ENCODE assay signal across 11 cellular contexts in the genomic region with DNA sequence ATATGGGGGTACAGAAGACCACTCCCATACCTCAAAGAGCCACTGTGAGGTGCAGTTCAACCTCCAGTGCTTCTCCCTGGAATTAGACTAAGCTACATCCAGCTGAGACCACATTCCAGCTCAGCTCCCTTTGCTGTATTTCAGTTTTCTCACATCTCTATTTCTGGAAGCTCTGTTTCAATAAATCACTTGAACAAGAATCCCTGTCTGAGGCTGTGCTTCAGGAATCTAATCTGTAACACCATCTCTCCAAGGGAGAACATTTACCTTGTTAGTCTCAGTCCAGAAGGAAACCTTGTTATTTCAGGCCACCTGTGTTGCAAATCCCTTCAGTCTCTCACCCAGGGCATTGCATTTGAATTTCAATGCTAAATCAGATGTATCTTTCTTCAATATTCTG. TPM values are rescaled to one million over a fixed set of nuclear protein-coding genes. Genes with fewer than 3 reads are reported as not detected.
"Had no signal": no experiment of that assay in that cellular context is flagged by ENCODE, and none has a peak within 500 bp of the region (broad histone marks: within the 10 kb centered on the region; RNA-seq: fewer than 3 reads in every experiment).

No MANE protein-coding gene starts in this region.

- H3K36me3 Mint-ChIP-seq: IgD-negative memory B cell had no signal

- H3K9ac ChIP-seq: GM23248 had no signal

- H3K4me1 Mint-ChIP-seq: IgD-negative memory B cell had no signal

- FAIRE-seq: H54, HepG2 had no signal

- DNase-seq: GM23248, GOT3, H9, HFFc6, KBM-7 had no signal

- H3K27ac Mint-ChIP-seq: H9, HFFc6, IgD-negative memory B cell had no signal

- H3K9me3 Mint-ChIP-seq: H9, HFFc6, IgD-negative memory B cell had no signal

- H2AFZ ChIP-seq: GM23248 had no signal

- H3K4me3 ChIP-seq: GM23248 had no signal

- H3K4me3 Mint-ChIP-seq: H9, HFFc6, IgD-negative memory B cell had no signal

- H3K27ac ChIP-seq: GM23248, HL-60 had no signal

- ATAC-seq: HCT116, HepG2 had no signal

RNA-seq across cellular contexts. Expression of a gene that starts 6.9 kb away (rescaled TPM):
- total RNA-seq: GM23248, H9, HepG2, HFFc6, HT1080 had no signal
- polyA plus RNA-seq: GM23248, HepG2, IgD-negative memory B cell had no signal

RNA-seq across cellular contexts. Expression of a gene that starts 33.9 kb away (rescaled TPM):
- total RNA-seq: GM23248, HepG2, HFFc6, HT1080 had no signal
- polyA plus RNA-seq: GM23248, HepG2, IgD-negative memory B cell had no signal
